ENCODE assay signal across 1 cellular context in the genomic region with DNA sequence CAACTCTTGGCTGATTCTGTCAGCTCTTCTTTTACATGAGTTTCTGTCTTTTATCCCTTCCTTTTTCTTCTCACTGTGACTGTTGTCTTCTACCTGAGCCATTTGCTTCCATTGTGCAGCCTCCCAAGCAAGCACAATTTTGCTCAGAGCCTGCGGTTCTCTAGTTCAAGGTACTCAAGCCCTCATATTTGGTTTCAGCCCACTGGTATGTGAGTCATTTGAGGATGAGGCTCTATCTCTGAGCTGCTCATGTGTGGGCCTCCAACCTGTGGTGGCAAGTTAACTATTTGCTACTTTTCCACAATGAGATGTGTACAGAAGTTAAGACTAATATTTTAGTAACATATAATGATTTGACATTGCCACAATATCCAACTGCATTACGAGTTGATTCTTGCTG.
TF ChIP-seq lines count a peak whose summit lies in the region.

No MANE protein-coding gene starts in this region.

TF ChIP-seq in GM23338, 12 proteins besides CTCF, POLR2A, EP300 and RAD21 (continued from another document):
- TF ChIP-seq, protein P1, sequence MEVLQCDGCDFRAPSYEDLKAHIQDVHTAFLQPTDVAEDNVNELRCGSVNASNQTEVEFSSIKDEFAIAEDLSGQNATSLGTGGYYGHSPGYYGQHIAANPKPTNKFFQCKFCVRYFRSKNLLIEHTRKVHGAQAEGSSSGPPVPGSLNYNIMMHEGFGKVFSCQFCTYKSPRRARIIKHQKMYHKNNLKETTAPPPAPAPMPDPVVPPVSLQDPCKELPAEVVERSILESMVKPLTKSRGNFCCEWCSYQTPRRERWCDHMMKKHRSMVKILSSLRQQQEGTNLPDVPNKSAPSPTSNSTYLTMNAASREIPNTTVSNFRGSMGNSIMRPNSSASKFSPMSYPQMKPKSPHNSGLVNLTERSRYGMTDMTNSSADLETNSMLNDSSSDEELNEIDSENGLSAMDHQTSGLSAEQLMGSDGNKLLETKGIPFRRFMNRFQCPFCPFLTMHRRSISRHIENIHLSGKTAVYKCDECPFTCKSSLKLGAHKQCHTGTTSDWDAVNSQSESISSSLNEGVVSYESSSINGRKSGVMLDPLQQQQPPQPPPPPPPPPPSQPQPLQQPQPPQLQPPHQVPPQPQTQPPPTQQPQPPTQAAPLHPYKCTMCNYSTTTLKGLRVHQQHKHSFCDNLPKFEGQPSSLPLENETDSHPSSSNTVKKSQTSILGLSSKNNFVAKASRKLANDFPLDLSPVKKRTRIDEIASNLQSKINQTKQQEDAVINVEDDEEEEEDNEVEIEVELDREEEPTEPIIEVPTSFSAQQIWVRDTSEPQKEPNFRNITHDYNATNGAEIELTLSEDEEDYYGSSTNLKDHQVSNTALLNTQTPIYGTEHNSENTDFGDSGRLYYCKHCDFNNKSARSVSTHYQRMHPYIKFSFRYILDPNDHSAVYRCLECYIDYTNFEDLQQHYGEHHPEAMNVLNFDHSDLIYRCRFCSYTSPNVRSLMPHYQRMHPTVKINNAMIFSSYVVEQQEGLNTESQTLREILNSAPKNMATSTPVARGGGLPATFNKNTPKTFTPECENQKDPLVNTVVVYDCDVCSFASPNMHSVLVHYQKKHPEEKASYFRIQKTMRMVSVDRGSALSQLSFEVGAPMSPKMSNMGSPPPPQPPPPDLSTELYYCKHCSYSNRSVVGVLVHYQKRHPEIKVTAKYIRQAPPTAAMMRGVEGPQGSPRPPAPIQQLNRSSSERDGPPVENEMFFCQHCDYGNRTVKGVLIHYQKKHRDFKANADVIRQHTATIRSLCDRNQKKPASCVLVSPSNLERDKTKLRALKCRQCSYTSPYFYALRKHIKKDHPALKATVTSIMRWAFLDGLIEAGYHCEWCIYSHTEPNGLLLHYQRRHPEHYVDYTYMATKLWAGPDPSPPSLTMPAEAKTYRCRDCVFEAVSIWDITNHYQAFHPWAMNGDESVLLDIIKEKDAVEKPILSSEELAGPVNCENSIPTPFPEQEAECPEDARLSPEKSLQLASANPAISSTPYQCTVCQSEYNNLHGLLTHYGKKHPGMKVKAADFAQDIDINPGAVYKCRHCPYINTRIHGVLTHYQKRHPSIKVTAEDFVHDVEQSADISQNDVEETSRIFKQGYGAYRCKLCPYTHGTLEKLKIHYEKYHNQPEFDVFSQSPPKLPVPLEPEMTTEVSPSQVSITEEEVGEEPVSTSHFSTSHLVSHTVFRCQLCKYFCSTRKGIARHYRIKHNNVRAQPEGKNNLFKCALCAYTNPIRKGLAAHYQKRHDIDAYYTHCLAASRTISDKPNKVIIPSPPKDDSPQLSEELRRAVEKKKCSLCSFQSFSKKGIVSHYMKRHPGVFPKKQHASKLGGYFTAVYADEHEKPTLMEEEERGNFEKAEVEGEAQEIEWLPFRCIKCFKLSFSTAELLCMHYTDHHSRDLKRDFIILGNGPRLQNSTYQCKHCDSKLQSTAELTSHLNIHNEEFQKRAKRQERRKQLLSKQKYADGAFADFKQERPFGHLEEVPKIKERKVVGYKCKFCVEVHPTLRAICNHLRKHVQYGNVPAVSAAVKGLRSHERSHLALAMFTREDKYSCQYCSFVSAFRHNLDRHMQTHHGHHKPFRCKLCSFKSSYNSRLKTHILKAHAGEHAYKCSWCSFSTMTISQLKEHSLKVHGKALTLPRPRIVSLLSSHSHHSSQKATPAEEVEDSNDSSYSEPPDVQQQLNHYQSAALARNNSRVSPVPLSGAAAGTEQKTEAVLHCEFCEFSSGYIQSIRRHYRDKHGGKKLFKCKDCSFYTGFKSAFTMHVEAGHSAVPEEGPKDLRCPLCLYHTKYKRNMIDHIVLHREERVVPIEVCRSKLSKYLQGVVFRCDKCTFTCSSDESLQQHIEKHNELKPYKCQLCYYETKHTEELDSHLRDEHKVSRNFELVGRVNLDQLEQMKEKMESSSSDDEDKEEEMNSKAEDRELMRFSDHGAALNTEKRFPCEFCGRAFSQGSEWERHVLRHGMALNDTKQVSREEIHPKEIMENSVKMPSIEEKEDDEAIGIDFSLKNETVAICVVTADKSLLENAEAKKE (CRISPR knock-in tag; IDR thresholded peaks at IDR 0.05): no peak
- TF ChIP-seq NANOG (IDR thresholded peaks at IDR 0.05; ENCODE audit: borderline replicate concordance): no peak
- TF ChIP-seq EZH2 (IDR thresholded peaks at IDR 0.05; ENCODE audit: low read depth, unreplicated experiment): no peak
- no peak for TF ChIP-seq EZH2phosphoT487 (IDR thresholded peaks at IDR 0.05; ENCODE audit: unreplicated experiment)
- TF ChIP-seq, protein P2, sequence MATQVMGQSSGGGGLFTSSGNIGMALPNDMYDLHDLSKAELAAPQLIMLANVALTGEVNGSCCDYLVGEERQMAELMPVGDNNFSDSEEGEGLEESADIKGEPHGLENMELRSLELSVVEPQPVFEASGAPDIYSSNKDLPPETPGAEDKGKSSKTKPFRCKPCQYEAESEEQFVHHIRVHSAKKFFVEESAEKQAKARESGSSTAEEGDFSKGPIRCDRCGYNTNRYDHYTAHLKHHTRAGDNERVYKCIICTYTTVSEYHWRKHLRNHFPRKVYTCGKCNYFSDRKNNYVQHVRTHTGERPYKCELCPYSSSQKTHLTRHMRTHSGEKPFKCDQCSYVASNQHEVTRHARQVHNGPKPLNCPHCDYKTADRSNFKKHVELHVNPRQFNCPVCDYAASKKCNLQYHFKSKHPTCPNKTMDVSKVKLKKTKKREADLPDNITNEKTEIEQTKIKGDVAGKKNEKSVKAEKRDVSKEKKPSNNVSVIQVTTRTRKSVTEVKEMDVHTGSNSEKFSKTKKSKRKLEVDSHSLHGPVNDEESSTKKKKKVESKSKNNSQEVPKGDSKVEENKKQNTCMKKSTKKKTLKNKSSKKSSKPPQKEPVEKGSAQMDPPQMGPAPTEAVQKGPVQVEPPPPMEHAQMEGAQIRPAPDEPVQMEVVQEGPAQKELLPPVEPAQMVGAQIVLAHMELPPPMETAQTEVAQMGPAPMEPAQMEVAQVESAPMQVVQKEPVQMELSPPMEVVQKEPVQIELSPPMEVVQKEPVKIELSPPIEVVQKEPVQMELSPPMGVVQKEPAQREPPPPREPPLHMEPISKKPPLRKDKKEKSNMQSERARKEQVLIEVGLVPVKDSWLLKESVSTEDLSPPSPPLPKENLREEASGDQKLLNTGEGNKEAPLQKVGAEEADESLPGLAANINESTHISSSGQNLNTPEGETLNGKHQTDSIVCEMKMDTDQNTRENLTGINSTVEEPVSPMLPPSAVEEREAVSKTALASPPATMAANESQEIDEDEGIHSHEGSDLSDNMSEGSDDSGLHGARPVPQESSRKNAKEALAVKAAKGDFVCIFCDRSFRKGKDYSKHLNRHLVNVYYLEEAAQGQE (IDR thresholded peaks at IDR 0.05; ENCODE audit: unreplicated experiment): no peak
